26 cellular contexts compared by ENCODE assay signal in the genomic region with DNA sequence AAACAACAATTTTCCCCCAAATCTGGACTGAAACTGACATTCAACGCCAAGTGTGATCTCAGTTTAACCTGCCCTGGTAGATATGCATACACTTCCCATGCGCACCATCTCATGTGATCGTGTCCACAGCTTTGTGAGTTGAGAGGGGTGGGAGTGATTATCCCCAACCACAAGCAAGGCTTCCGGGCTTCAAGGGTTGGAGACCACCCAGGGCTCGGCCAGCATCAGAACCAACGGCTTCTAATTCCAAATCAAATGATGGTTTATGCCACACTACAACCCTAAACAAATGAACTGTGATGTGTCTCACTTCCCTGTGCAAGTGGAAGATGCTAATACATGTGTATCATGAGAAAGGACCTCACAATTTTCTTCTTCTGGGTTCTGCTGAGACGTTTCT. TPM values are rescaled to one million over a fixed set of nuclear protein-coding genes. Genes with fewer than 3 reads are reported as not detected.
"Had no signal": no experiment of that assay in that cellular context is flagged by ENCODE, and none has a peak within 500 bp of the region (broad histone marks: within the 10 kb centered on the region; RNA-seq: fewer than 3 reads in every experiment).

No MANE protein-coding gene starts in this region.

- ATAC-seq: Panc1, PC-3, SK-N-SH treated with all-trans-retinoic acid at 6 μM for 48 hours had no signal

- H3K27ac Mint-ChIP-seq: IgD-negative memory B cell had no signal

- H3K27ac ChIP-seq: HL-60, RWPE1 had no signal

- H3K27me3 Mint-ChIP-seq: IgD-negative memory B cell had no signal

- DNase-seq: KBM-7, MV-4-11, NCI-H1048, NCI-H1105, NCI-H1417, NCI-H1436 treated with DMSO at 0.1 percent for 48 hours, NCI-H1694, NCI-H187 treated with DMSO at 0.1 percent for 48 hours, NCI-H2029 treated with DMSO at 0.1 percent for 48 hours, NCI-H226, NCI-H446, NCI-H510A, NCI-H524 treated with DMSO at 0.1 percent for 48 hours, NCI-H69, NCI-H774, PC-3, SHP77, T-helper 1 cell had no signal

- H3K36me3 Mint-ChIP-seq: IgD-negative memory B cell had no signal

- H3K4me1 Mint-ChIP-seq: IgD-negative memory B cell had no signal

- H3K4me3 Mint-ChIP-seq: IgD-negative memory B cell had no signal

- H3K9me3 Mint-ChIP-seq: IgD-negative memory B cell had no signal

RNA-seq across cellular contexts. Expression of gene TGM3, which starts 0.5 kb away (rescaled TPM):
- total RNA-seq: LHCN-M2, MCF 10A, OCI-LY7, PC-3 had no signal
